12 cellular contexts compared by ENCODE assay signal in the genomic region with DNA sequence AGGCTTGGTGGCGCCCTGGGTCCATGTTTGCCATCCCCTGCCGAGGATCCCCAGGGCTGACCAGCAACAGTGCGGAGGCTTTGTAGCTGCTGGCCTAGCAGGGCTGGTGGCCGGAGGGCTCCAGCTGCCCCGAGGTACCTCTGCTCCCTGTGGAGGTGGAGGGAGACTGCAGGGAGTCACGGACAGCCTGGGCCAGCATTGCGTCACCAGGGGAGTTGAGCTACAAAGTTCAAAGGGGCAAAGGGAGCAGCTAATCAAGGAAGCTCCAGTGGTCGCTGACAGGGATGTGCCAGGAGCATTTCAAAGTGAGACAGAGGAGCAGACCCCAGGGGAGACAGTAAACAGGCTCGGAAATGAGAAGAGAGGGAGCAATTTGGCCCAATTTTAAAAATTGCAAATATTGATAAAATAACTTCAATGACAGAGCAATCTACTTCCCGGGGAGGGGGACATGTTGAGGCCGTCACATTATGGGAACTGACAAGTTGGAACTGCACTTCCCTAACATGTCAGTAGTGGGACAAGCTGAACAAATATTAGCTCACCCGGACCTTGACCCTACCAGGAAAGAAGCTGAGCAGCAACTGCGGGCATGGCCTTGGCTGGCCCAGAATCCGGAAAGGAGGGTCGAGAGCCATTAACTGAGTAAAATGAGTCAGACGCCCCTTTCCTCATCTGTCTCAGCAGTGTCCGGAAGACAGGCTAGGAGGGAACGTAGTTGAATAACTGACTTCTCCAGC. TPM values are rescaled to one million over a fixed set of nuclear protein-coding genes. Genes with fewer than 3 reads are reported as not detected.
DNase-seq lines count a peak whose midpoint lies in the region; ATAC-seq, FAIRE-seq and TF ChIP-seq lines count a peak whose summit lies in the region.
"Had no signal": no experiment of that assay in that cellular context is flagged by ENCODE, and none has a peak within 500 bp of the region (broad histone marks: within the 10 kb centered on the region; RNA-seq: fewer than 3 reads in every experiment).

No MANE protein-coding gene starts in this region.

- no peaks in the 10 kb centered on the region for H3K9me3 ChIP-seq in esophagus muscularis mucosa
- no peaks in the 10 kb centered on the region for H3K9me3 ChIP-seq in neural progenitor cell (ENCODE audit: low read depth)
- H3K9me3 ChIP-seq in SJCRH30 (replicated peaks): peaks cover 3% of the 10 kb centered on the region; the same call in 1 of the 2 replicates
- H3K9me3 ChIP-seq: BE2C had no signal

- peak; percentile 84 for FAIRE-seq in RCC 7860 (lab: Jason Lieb, UNC)

- H3K27ac Mint-ChIP-seq in neural progenitor cell: no peak overlapping the region
- H3K27ac Mint-ChIP-seq: activated B cell treated with CpG ODN at 0.5 μM for 24 hours had no signal

- TF ChIP-seq CTCF in esophagus muscularis mucosa (IDR thresholded peaks at IDR 0.05) (no peak), neural progenitor cell (IDR thresholded peaks at IDR 0.05) (no peak)

- TF ChIP-seq POLR2A in esophagus muscularis mucosa (IDR thresholded peaks at IDR 0.05; ENCODE audit: low read depth): no peak

- H3K79me2 ChIP-seq in neural progenitor cell (ENCODE audit: low read depth): no peaks in the 10 kb centered on the region

- H3K27ac ChIP-seq in esophagus muscularis mucosa (replicated peaks in 1 of 4) (peak overlapping the region; percentile 88 to 92 (median 92)), neural progenitor cell (no peak overlapping the region), SJCRH30 (no peak overlapping the region)

- H3K4me3 Mint-ChIP-seq in neural progenitor cell: no peak overlapping the region
- H3K4me3 Mint-ChIP-seq: activated B cell treated with CpG ODN at 0.5 μM for 24 hours had no signal

- no peak for ATAC-seq in GM19035 (IDR thresholded peaks at IDR 0.05; ENCODE audit: unreplicated experiment)
- no peak for ATAC-seq in GM18858 (IDR thresholded peaks at IDR 0.05; ENCODE audit: unreplicated experiment)

- WGBS in esophagus muscularis mucosa: 66% methylated on average over 14 of the region's 18 CpGs

- H4K20me1 ChIP-seq in neural progenitor cell (ENCODE audit: low read depth): no peaks in the 10 kb centered on the region

- no peak overlapping the region for H3K4me3 ChIP-seq in esophagus muscularis mucosa
- no peak overlapping the region for H3K4me3 ChIP-seq in neural progenitor cell
- H3K4me3 ChIP-seq in SJCRH30: no peak overlapping the region

- peak; percentile 95 for DNase-seq in DMS53 (lab: John Stamatoyannopoulos, UW)
- DNase-seq in RCC 7860 (ENCODE audit: low spot score): peak; percentile 89
- peak; percentile 77 for DNase-seq in esophagus muscularis mucosa (ENCODE audit: extremely low spot score)
- DNase-seq in neural progenitor cell (ENCODE audit: low spot score): no peak
- no peak for DNase-seq in KBM-7
- DNase-seq in SJCRH30: no peak
- DNase-seq: activated B cell treated with CpG ODN at 0.5 μM for 24 hours, BE2C, NCI-H1436 treated with DMSO at 0.1 percent for 48 hours, RPMI8226 had no signal

- H3K4me1 ChIP-seq in esophagus muscularis mucosa (peaks cover 24 to 50% (median 44%) of the 10 kb centered on the region in 4 donors), neural progenitor cell (no peaks in the 10 kb centered on the region), SJCRH30 (no peaks in the 10 kb centered on the region)
- H3K4me1 ChIP-seq: BE2C had no signal

- H3K27me3 Mint-ChIP-seq in neural progenitor cell (ENCODE audit: insufficient read depth, low read depth): peaks cover 12% of the 10 kb centered on the region

- no peak overlapping the region for H3K4me2 ChIP-seq in neural progenitor cell

- H3K36me3 ChIP-seq in esophagus muscularis mucosa (no peaks in the 10 kb centered on the region), neural progenitor cell (no peaks in the 10 kb centered on the region), SJCRH30 (no peaks in the 10 kb centered on the region)
- H3K36me3 ChIP-seq: BE2C had no signal

- peak; percentile 22 for TF ChIP-seq EP300 in esophagus muscularis mucosa (IDR thresholded peaks at IDR 0.05)

- intact Hi-C loops in esophagus muscularis mucosa (cut with DNase I): no loop called here

- H3K9ac ChIP-seq in neural progenitor cell: no peak overlapping the region

- H3K27me3 ChIP-seq in esophagus muscularis mucosa (no peaks in the 10 kb centered on the region), neural progenitor cell (no peaks in the 10 kb centered on the region), SJCRH30 (no peaks in the 10 kb centered on the region)

- H3K9me3 Mint-ChIP-seq in neural progenitor cell: peaks cover 5% of the 10 kb centered on the region

- H2AFZ ChIP-seq in neural progenitor cell (replicated peaks): peak overlapping the region; percentile 24

- in situ Hi-C loops in KBM-7 (cut with MboI; ENCODE audit: low pct_unique_long_range_greater_than_20kb, low sequenced_read_pairs): no loop called here

- peaks cover 21% of the 10 kb centered on the region for H3K4me1 Mint-ChIP-seq in neural progenitor cell

- H3K36me3 Mint-ChIP-seq in neural progenitor cell: no peaks in the 10 kb centered on the region

- no peaks in the 10 kb centered on the region for H3F3A ChIP-seq in neural progenitor cell (ENCODE audit: low read depth)

RNA-seq across cellular contexts. Expression of a gene that starts 39.4 kb away (rescaled TPM):
- total RNA-seq in esophagus muscularis mucosa (under 1 TPM in 1 of 4 donors, not detected in 3; 0.29 TPM), neural progenitor cell (ENCODE audit: low replicate concordance) (not detected in 2 replicates)
- total RNA-seq in SJCRH30 (2014; rRNA removed; shearing (Covaris generic)): not detected in 2 replicates
- total RNA-seq: activated B cell treated with CpG ODN at 0.5 μM for 24 hours had no signal

Comparison
In these comparisons a context has a peak if more than half of its experiments do, and no peak if none do; other contexts are left out.
1. DNase-seq: peak in DMS53 (single experiment), RCC 7860 (single experiment) and esophagus muscularis mucosa (single experiment); none in neural progenitor cell (single experiment), KBM-7 (single experiment) and SJCRH30 (0 of 2).
2. H3K27ac ChIP-seq: peak in esophagus muscularis mucosa (4 of 4); none in neural progenitor cell (single experiment) and SJCRH30 (single experiment).